ENCODE assay signal across 8 cellular contexts in genomic region chr5:95644351-95645042, GRCh38. TPM values are rescaled to one million over a fixed set of nuclear protein-coding genes. Genes with fewer than 3 reads are reported as not detected.
DNase-seq lines count a peak whose midpoint lies in the region; ATAC-seq and TF ChIP-seq lines count a peak whose summit lies in the region.

No MANE protein-coding gene starts in this region.

- no peak overlapping the region for H3K4me3 Mint-ChIP-seq in glutamatergic neuron (ENCODE audit: unreplicated experiment)

- H3K27ac ChIP-seq in OCI-LY7 (ENCODE audit: low read depth, low read length, poor library complexity, severe bottlenecking) (no peak overlapping the region), sigmoid colon (peak overlapping the region; percentile 93 to 96 (median 94))

- no peak for TF ChIP-seq EP300 in sigmoid colon (IDR thresholded peaks at IDR 0.05)

- H3K79me2 ChIP-seq in OCI-LY7 (ENCODE audit: insufficient read depth, low read depth, low read length), result peaks cover 10% of the 10 kb centered on the region; the same call in 1 of the 2 replicates

- no peaks in the 10 kb centered on the region for H3K4me1 Mint-ChIP-seq in glutamatergic neuron (ENCODE audit: low read depth, unreplicated experiment)

- peak; percentile 31 for ATAC-seq in GM19438 (IDR thresholded peaks at IDR 0.05; ENCODE audit: low read depth, unreplicated experiment)
- ATAC-seq in HG03460 (IDR thresholded peaks at IDR 0.05; ENCODE audit: unreplicated experiment), result peak; percentile 36

- no peaks in the 10 kb centered on the region for H3K27me3 ChIP-seq in sigmoid colon

- peaks cover 30% of the 10 kb centered on the region for H3K4me1 ChIP-seq in OCI-LY7 (ENCODE audit: insufficient read depth, low read length, poor library complexity, severe bottlenecking)
- H3K4me1 ChIP-seq in sigmoid colon, result peaks cover 0 to 11% (median 5%) of the 10 kb centered on the region in 4 donors

- no peaks in the 10 kb centered on the region for H3K9me2 ChIP-seq in OCI-LY7 (ENCODE audit: insufficient read depth, low read length)

- no peaks in the 10 kb centered on the region for H3K9me3 ChIP-seq in OCI-LY7 (ENCODE audit: low read length)
- no peaks in the 10 kb centered on the region for H3K9me3 ChIP-seq in sigmoid colon

- H3K27me3 Mint-ChIP-seq in glutamatergic neuron (ENCODE audit: unreplicated experiment), result no peaks in the 10 kb centered on the region

- H4K20me1 ChIP-seq in OCI-LY7 (ENCODE audit: insufficient read depth, low read length), result no peaks in the 10 kb centered on the region

- no peak for TF ChIP-seq POLR2A in sigmoid colon (IDR thresholded peaks at IDR 0.05)

- peak; percentile 72 for DNase-seq in DMS79 treated with DMSO at 0.1 percent for 48 hours (lab: John Stamatoyannopoulos, UW)
- peak; percentile 74 for DNase-seq in OCI-LY7 (ENCODE audit: low spot score)
- DNase-seq in activated T-helper 9 cell treated with anti-CD3 and anti-CD28 coated beads, Interleukin-2, amount 50 U/mL, for 16 hours (ENCODE audit: low read depth), result peak; percentile 16
- peak; percentile 20 for DNase-seq in glutamatergic neuron
- DNase-seq in sigmoid colon, result peak; percentile 80
- DNase-seq in 8988T, result no peak

- no peak overlapping the region for H3K27ac Mint-ChIP-seq in glutamatergic neuron (ENCODE audit: unreplicated experiment)

- CTCF ChIA-PET in OCI-LY7 (lab: Charles Lee; ENCODE audit: unreplicated experiment), result interaction anchor here (1.0 kb wide), 1 partner anchor 137 kb away, joined by 3 read pairs; no protein-coding TSS in a partner anchor

- H3K4me3 ChIP-seq in OCI-LY7 (ENCODE audit: low read depth, low read length, poor library complexity, severe bottlenecking) (no peak overlapping the region), sigmoid colon (no peak overlapping the region)

- peak overlapping the region; percentile 90 for H2AFZ ChIP-seq in OCI-LY7 (ENCODE audit: low read length)

- WGBS in sigmoid colon, 2 donors, result 13 to 18% methylated on average over 4 of the region's 4 CpGs

- no TSS peak for BruUV-seq in OCI-LY7 (replicated peaks; lab: Mats Ljungman, UMichigan)

- H3K4me2 ChIP-seq in OCI-LY7 (ENCODE audit: low read length), result peak overlapping the region; percentile 39; the same call in 1 of the 2 replicates

- no peaks in the 10 kb centered on the region for H3K9me3 Mint-ChIP-seq in glutamatergic neuron (ENCODE audit: unreplicated experiment)

- POLR2A ChIA-PET in OCI-LY7 (lab: Charles Lee), result interaction anchor here (0.6 to 0.7 kb wide), 2 partner anchors 29 to 115 kb away, joined by 3 read pairs; no protein-coding TSS in a partner anchor

- TF ChIP-seq CTCF in OCI-LY7 (conservative IDR thresholded peaks at IDR 0.05; ENCODE audit: low read length), result peak; percentile 95
- peak; percentile 35 for TF ChIP-seq CTCF in glutamatergic neuron (IDR thresholded peaks at IDR 0.05; ENCODE audit: partially characterized antibody, unreplicated experiment)
- TF ChIP-seq CTCF in sigmoid colon (IDR thresholded peaks at IDR 0.05), result peak; percentile 47 to 78 (median 64)

- H3K36me3 ChIP-seq in OCI-LY7 (ENCODE audit: insufficient read depth, low read length) (no peaks in the 10 kb centered on the region), sigmoid colon (no peaks in the 10 kb centered on the region)

- intact Hi-C loops in OCI-LY7 (cut with micrococcal nuclease; ENCODE audit: unreplicated experiment), result loop anchor here (1.0 to 5.0 kb wide), 5 partner anchors 137 to 1538 kb away; partner anchors contain the start of genes CAST and RIOK2
- intact Hi-C loops in sigmoid colon (cut with DNase I), result loop anchor here (1.0 to 10.0 kb wide), 8 partner anchors 86 to 960 kb away; partner anchors contain the start of genes ARSK, GLRX and RHOBTB3

- peaks cover 6% of the 10 kb centered on the region for H3K36me3 Mint-ChIP-seq in glutamatergic neuron (ENCODE audit: unreplicated experiment)

RNA-seq across cellular contexts. Expression of gene RFESD, which starts 2.1 kb away (rescaled TPM):
- total RNA-seq in OCI-LY7 (2014; rRNA removed; shearing (Covaris generic)), result 7.6 and 9.9 TPM in 2 replicates
- total RNA-seq in OCI-LY7 (2022) (7.6 and 10.9 TPM in 2 replicates), glutamatergic neuron (ENCODE audit: unreplicated experiment) (1.1 TPM), sigmoid colon (1 to 10 TPM; 1.2 to 4.9 (median 2.1) TPM)
- polyA plus RNA-seq in sigmoid colon, result 1 to 10 TPM in 2 of 3 donors, not detected in 1; 1.2 to 2.0 TPM

RNA-seq across cellular contexts. Expression of gene GPR150, which starts 24.6 kb away (rescaled TPM):
- not detected in 2 replicates for total RNA-seq in OCI-LY7 (2014; rRNA removed; shearing (Covaris generic))
- total RNA-seq in OCI-LY7 (2022) (not detected in 2 replicates), glutamatergic neuron (ENCODE audit: unreplicated experiment) (not detected), sigmoid colon (under 1 TPM in 2 of 4 donors, not detected in 2; 0.14 to 0.36 TPM)
- under 1 TPM in 2 of 3 donors, not detected in 1; 0.36 to 0.60 TPM for polyA plus RNA-seq in sigmoid colon

RNA-seq across cellular contexts. Expression of gene SPATA9, which starts 38.3 kb away (rescaled TPM):
- total RNA-seq in OCI-LY7 (2014; rRNA removed; shearing (Covaris generic)), result not detected in 2 replicates
- total RNA-seq in OCI-LY7 (2022), result not detected in 2 replicates
- total RNA-seq in glutamatergic neuron (ENCODE audit: unreplicated experiment), result not detected
- total RNA-seq in sigmoid colon, result 1 to 10 TPM in 1 of 4 donors, not detected in 3; 1.1 TPM
- under 1 TPM in 1 of 3 donors, not detected in 2; 0.36 TPM for polyA plus RNA-seq in sigmoid colon

Comparison
In these comparisons a context has a peak if more than half of its experiments do, and no peak if none do; other contexts are left out.
1. CTCF ChIP-seq: peak in every context shown above with its lines; median percentile 95 in OCI-LY7; 64 in sigmoid colon; 35 in glutamatergic neuron.